Comparison of ENCODE assay signal across 12 cellular contexts in the genomic region with DNA sequence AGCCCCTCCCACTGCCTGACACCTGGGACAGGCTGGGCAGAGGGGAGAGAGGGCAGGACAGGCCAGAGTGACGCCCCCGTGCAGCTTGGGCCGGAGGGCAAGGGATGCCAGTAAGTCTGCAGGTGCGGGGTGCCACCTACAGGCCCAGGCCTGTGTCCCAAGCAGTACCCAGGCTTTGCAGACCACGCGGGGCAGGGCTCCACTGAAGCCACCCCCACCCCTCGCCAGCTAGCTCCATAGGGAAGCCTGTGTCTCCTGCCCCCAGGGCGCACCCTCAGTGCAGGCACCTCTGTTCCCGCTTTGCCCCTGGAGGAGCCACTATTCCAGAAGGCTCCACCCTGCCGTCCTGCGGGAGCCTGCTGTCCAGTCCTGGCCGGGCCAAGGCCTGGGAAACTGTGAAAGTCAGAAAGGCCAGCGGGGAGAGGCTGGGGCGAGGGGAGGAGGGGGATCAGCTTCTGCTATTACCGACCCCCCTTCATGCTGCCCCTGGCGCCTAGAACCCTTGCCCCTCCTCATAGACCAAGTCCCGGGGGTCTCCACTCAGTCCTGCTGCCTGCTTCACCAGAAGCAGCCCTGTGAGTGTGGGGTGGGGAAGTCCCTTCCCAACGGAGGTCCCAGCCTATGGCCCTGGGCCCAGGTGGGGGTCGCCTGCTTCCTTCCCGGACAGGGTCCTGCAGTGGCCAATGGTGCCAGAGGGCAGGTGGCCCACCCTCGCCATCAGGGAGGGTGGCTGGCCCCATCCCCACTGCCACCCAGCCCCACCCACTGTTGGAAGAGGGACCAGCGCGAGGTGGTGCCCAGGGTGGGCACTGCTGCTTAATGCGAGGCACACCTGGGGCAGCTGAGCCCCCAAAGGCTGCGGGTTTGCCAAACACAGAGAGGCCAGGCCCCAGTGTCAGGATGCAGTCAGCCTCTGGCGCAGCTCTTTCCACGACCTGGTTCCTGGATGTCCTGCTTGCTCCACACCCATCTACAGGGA. TPM values are rescaled to one million over a fixed set of nuclear protein-coding genes. Genes with fewer than 3 reads are reported as not detected.
DNase-seq lines count a peak whose midpoint lies in the region; ATAC-seq, FAIRE-seq and TF ChIP-seq lines count a peak whose summit lies in the region.
"Had no signal": no experiment of that assay in that cellular context is flagged by ENCODE, and none has a peak within 500 bp of the region (broad histone marks: within the 10 kb centered on the region; RNA-seq: fewer than 3 reads in every experiment).

No MANE protein-coding gene starts in this region.

- FAIRE-seq in H1 (lab: Jason Lieb, UNC) (no peak), RCC 7860 (lab: Jason Lieb, UNC) (no peak)

- H2BK12ac ChIP-seq in H1 (ENCODE audit: low read depth, low read length): no peak overlapping the region

- intact Hi-C loops in spleen (cut with DNase I; ENCODE audit: low total_unique reads): no loop called here

- H2BK5ac ChIP-seq in H1 (ENCODE audit: low read depth, low read length): no peak overlapping the region

- TF ChIP-seq POLR2A in H1 (IDR thresholded peaks at IDR 0.05; ENCODE audit: control extremely low read depth in 1 of 2, low read depth in 2 of 2, low read length in 2 of 2) (no peak), spleen (IDR thresholded peaks at IDR 0.05) (no peak)

- H3K9me2 ChIP-seq in OCI-LY1 (ENCODE audit: low read depth, low read length): no peaks in the 10 kb centered on the region
- no peaks in the 10 kb centered on the region for H3K9me2 ChIP-seq in MM.1S (replicated peaks; ENCODE audit: insufficient read depth, low read length)

- H3K9ac ChIP-seq in OCI-LY1 (ENCODE audit: low read length): no peak overlapping the region
- H3K9ac ChIP-seq in H1 (replicated peaks in 1 of 4; ENCODE audit: extremely low read depth in 1 of 4, low read depth in 3 of 4, low read length in 3 of 4): no peak overlapping the region
- no peak overlapping the region for H3K9ac ChIP-seq in MM.1S (ENCODE audit: low read length)

- no peak overlapping the region for H3K14ac ChIP-seq in H1 (ENCODE audit: insufficient read length)

- peak; percentile 21 to 32 for ATAC-seq in activated T-cell treated with anti-CD3 and anti-CD28 coated beads, Interleukin-2, amount 50 U/mL, for 4 hours
- ATAC-seq: activated CD4-positive, CD25-positive, alpha-beta regulatory T cell treated with anti-CD3 and anti-CD28 coated beads, Interleukin-2, amount 50 U/mL, for 24 hours had no signal

- peak; percentile 51 to 58 for TF ChIP-seq RAD21 in H1 (IDR thresholded peaks at IDR 0.05 in 1 of 2, conservative IDR thresholded peaks at IDR 0.05 in 1 of 2; ENCODE audit: low read depth in 2 of 2, low read length in 2 of 2)

- H3K36me3 Mint-ChIP-seq in activated T-cell treated with anti-CD3 and anti-CD28 coated beads, Interleukin-2, amount 50 U/mL, for 4 hours (ENCODE audit: insufficient read depth): peaks cover 9% of the 10 kb centered on the region

- H3K18ac ChIP-seq in H1 (ENCODE audit: extremely low read depth, low read length): no peak overlapping the region

- H2BK15ac ChIP-seq in H1 (ENCODE audit: low read length): no peak overlapping the region

- no peak overlapping the region for H3K4me3 Mint-ChIP-seq in activated T-cell treated with anti-CD3 and anti-CD28 coated beads, Interleukin-2, amount 50 U/mL, for 4 hours

- H3K79me1 ChIP-seq in H1 (ENCODE audit: low read depth, low read length): no peaks in the 10 kb centered on the region

- no peak overlapping the region for H3K56ac ChIP-seq in H1 (replicated peaks; ENCODE audit: insufficient read length, low read depth, low read length)

- no peak overlapping the region for H2BK20ac ChIP-seq in H1 (ENCODE audit: low read length)

- H3K27me3 ChIP-seq in OCI-LY1 (ENCODE audit: insufficient read depth, low read length) (0 out of 2 replicates have a peak, but pooled peaks cover 3% of the 10 kb centered on the region), H1 (replicated peaks in 1 of 4; ENCODE audit: control insufficient read depth in 3 of 4, extremely low read depth in 1 of 4, insufficient read depth in 3 of 4, low read length in 3 of 4) (no peaks in the 10 kb centered on the region), spleen (replicated peaks in 1 of 7) (peaks cover 0 to 60% (median 7%) of the 10 kb centered on the region in 7 donors), MM.1S (replicated peaks; ENCODE audit: insufficient read depth, low read length) (peaks cover 19% of the 10 kb centered on the region)

- H3K9me3 Mint-ChIP-seq in activated T-cell treated with anti-CD3 and anti-CD28 coated beads, Interleukin-2, amount 50 U/mL, for 4 hours: no peaks in the 10 kb centered on the region

- H3K79me2 ChIP-seq in OCI-LY1 (ENCODE audit: insufficient read depth, low read length) (no peaks in the 10 kb centered on the region), H1 (ENCODE audit: control insufficient read depth in 1 of 2, insufficient read depth in 2 of 2, low read length in 2 of 2) (no peaks in the 10 kb centered on the region), MM.1S (ENCODE audit: low read length) (no peaks in the 10 kb centered on the region)

- no peak overlapping the region for H2BK120ac ChIP-seq in H1 (replicated peaks; ENCODE audit: low read depth, low read length)

- no peak overlapping the region for H4K91ac ChIP-seq in H1 (replicated peaks; ENCODE audit: insufficient read length, low read length)

- H3K4me2 ChIP-seq in OCI-LY1 (ENCODE audit: low read length) (no peak overlapping the region), H1 (ENCODE audit: insufficient read depth in 1 of 2, low read depth in 2 of 2, low read length in 2 of 2) (no peak overlapping the region), MM.1S (ENCODE audit: low read depth, low read length) (no peak overlapping the region)

- H4K20me1 ChIP-seq in OCI-LY1 (ENCODE audit: insufficient read depth, low read length) (no peaks in the 10 kb centered on the region), H1 (replicated peaks in 1 of 2; ENCODE audit: control insufficient read depth in 1 of 2, insufficient read depth in 2 of 2, low read length in 2 of 2) (peaks cover 0 to 2% of the 10 kb centered on the region in 2 experiments), MM.1S (ENCODE audit: insufficient read depth, low read length) (no peaks in the 10 kb centered on the region)

- TF ChIP-seq EP300 in H1 (IDR thresholded peaks at IDR 0.05; ENCODE audit: borderline replicate concordance in 1 of 2, low read depth in 2 of 2, low read length in 2 of 2): no peak

- 87% methylated on average over 22 of the region's 27 CpGs; no CpG with 5 or more reads in 1 of the 2 experiments for WGBS in H1 (ENCODE audit: extremely low coverage in 1 of 2, insufficient coverage in 1 of 2, insufficient read length in 1 of 2, insufficient replicate concordance in 2 of 2, low coverage in 1 of 2, low lambda C conversion rate in 2 of 2, missing lambda C conversion rate in 1 of 2), 2 experiments
- WGBS in spleen, 5 donors: 67 to 82% (median 69%) methylated on average over 15 to 27 of the region's 27 CpGs

- H2AK5ac ChIP-seq in H1 (ENCODE audit: low read depth, low read length): no peak overlapping the region

- H2AFZ ChIP-seq in OCI-LY1 (ENCODE audit: low read length) (no peak overlapping the region), H1 (ENCODE audit: low read length) (no peak overlapping the region), MM.1S (ENCODE audit: low read length) (no peak overlapping the region)

- H4K8ac ChIP-seq in H1 (ENCODE audit: extremely low read depth, insufficient read depth, low read length): no peak overlapping the region

- H3F3A ChIP-seq in OCI-LY1 (ENCODE audit: insufficient read depth, low read length) (no peaks in the 10 kb centered on the region), MM.1S (ENCODE audit: insufficient read depth, low read length) (no peaks in the 10 kb centered on the region; the same call in 1 of the 2 replicates)

- H3K27ac ChIP-seq in OCI-LY1 (ENCODE audit: low read depth, low read length, poor library complexity, severe bottlenecking) (no peak overlapping the region), H1 (ENCODE audit: low read depth, low read length) (no peak overlapping the region), spleen (no peak overlapping the region), MM.1S (ENCODE audit: low read length) (no peak overlapping the region)

- TF ChIP-seq CTCF in OCI-LY1 (IDR thresholded peaks at IDR 0.05; ENCODE audit: low read length): peak; percentile 20; the same call in 1 of the 2 replicates
- peak in 2 of 3 experiments; percentile 31 to 41; a peak in 2 of 4 replicates for TF ChIP-seq CTCF in H1 (IDR thresholded peaks at IDR 0.05; ENCODE audit: control extremely low read depth in 1 of 3, insufficient read depth in 1 of 3, low read depth in 1 of 3, low read length in 3 of 3)
- TF ChIP-seq CTCF in spleen (IDR thresholded peaks at IDR 0.05 in 8 of 11, conservative IDR thresholded peaks at IDR 0.05 in 3 of 11): peak in 1 of 11 experiments; percentile 26
- TF ChIP-seq CTCF in MM.1S (IDR thresholded peaks at IDR 0.05; ENCODE audit: low read length): no peak

- CTCF ChIA-PET in H1 (lab: Charles Lee; ENCODE audit: partially characterized antibody): interaction anchor here (0.7 to 1.5 kb wide), 13 partner anchors 9 to 154 kb away, joined by 3 to 6 read pairs (median 4); partner anchors contain the start of gene KCNAB2

- DNase-seq in activated T-cell treated with anti-CD3 and anti-CD28 coated beads, Interleukin-2, amount 50 U/mL, for 4 hours: no peak
- DNase-seq in activated T-cell treated with anti-CD3 and anti-CD28 coated beads for 4 hours (no peak), H1 (ENCODE audit: low read depth in 1 of 2, low spot score in 2 of 2) (no peak), spleen (peak; percentile 76), cerebellar nuclear complex (lab: John Stamatoyannopoulos, UW) (no peak), MM.1S (no peak), RCC 7860 (ENCODE audit: low spot score) (no peak)
- DNase-seq: activated naive CD4-positive, alpha-beta T cell; NCI-H1930 had no signal

- no peak overlapping the region for H3K4me3 ChIP-seq in OCI-LY1 (ENCODE audit: low read depth, low read length, poor library complexity, severe bottlenecking)
- no peak overlapping the region for H3K4me3 ChIP-seq in H1 (ENCODE audit: extremely low read depth in 1 of 4, insufficient read depth in 2 of 4, low read depth in 3 of 4, low read length in 4 of 4)
- H3K4me3 ChIP-seq in spleen: no peak overlapping the region
- H3K4me3 ChIP-seq in MM.1S (ENCODE audit: low read length): no peak overlapping the region
- H3K4me3 ChIP-seq: dorsolateral prefrontal cortex had no signal

- H3K4me1 ChIP-seq in OCI-LY1 (ENCODE audit: insufficient read depth, low read length, severe bottlenecking): no peaks in the 10 kb centered on the region
- H3K4me1 ChIP-seq in H1 (replicated peaks in 1 of 4; ENCODE audit: control insufficient read depth in 3 of 4, insufficient read depth in 4 of 4, low read length in 3 of 4): no peaks in the 10 kb centered on the region; a peak in 2 of 7 replicates
- H3K4me1 ChIP-seq in spleen: peaks cover 0 to 12% (median 0%) of the 10 kb centered on the region in 6 donors
- H3K4me1 ChIP-seq in MM.1S (ENCODE audit: low read length): no peaks in the 10 kb centered on the region

- H3K23me2 ChIP-seq in H1 (ENCODE audit: low read depth, low read length): no peaks in the 10 kb centered on the region

- no peak overlapping the region for H3K4ac ChIP-seq in H1 (replicated peaks; ENCODE audit: insufficient read length, low read depth, low read length)

- no peak overlapping the region for H3K23ac ChIP-seq in H1 (ENCODE audit: insufficient read length)

- H4K5ac ChIP-seq in H1 (ENCODE audit: insufficient read length, low read depth, low read length): no peak overlapping the region

- POLR2A ChIA-PET in H1 (lab: Charles Lee; ENCODE audit: partially characterized antibody): interaction anchor here (1.2 kb wide), 1 partner anchor 37 kb away, joined by 4 read pairs; no protein-coding TSS in a partner anchor

- peaks cover 17% of the 10 kb centered on the region; the same call in 1 of the 2 replicates for H3K36me3 ChIP-seq in OCI-LY1 (ENCODE audit: insufficient read depth, low read length)
- H3K36me3 ChIP-seq in H1 (ENCODE audit: control insufficient read depth in 2 of 4, insufficient read depth in 4 of 4, low read length in 3 of 4): no peaks in the 10 kb centered on the region
- peaks cover 0 to 49% (median 31%) of the 10 kb centered on the region in 6 donors for H3K36me3 ChIP-seq in spleen
- no peaks in the 10 kb centered on the region for H3K36me3 ChIP-seq in MM.1S (replicated peaks; ENCODE audit: insufficient read depth, low read length)

- H3K9me3 ChIP-seq in OCI-LY1 (ENCODE audit: low read length) (no peaks in the 10 kb centered on the region), H1 (ENCODE audit: insufficient read depth in 2 of 2, low read depth in 1 of 2, low read length in 1 of 2) (no peaks in the 10 kb centered on the region), spleen (no peaks in the 10 kb centered on the region), MM.1S (replicated peaks; ENCODE audit: insufficient read depth, low read length) (no peaks in the 10 kb centered on the region)

- H3K4me1 Mint-ChIP-seq in activated T-cell treated with anti-CD3 and anti-CD28 coated beads, Interleukin-2, amount 50 U/mL, for 4 hours (ENCODE audit: low read depth): no peaks in the 10 kb centered on the region

- no peaks in the 10 kb centered on the region for H3K27me3 Mint-ChIP-seq in activated T-cell treated with anti-CD3 and anti-CD28 coated beads, Interleukin-2, amount 50 U/mL, for 4 hours (ENCODE audit: low read depth)

RNA-seq across cellular contexts. Expression of gene KCNAB2, which starts 54.4 kb away (rescaled TPM):
- 100 to 1,000 TPM; 199 to 230 (median 202) TPM for total RNA-seq in activated T-cell treated with anti-CD3 and anti-CD28 coated beads, Interleukin-2, amount 50 U/mL, for 4 hours
- total RNA-seq in H1 (2021; fragmentation: NEBNext Ultra II Directional; extraction: Animal tissue kit (Norgen Biotek cat#: 25700)): 7.0 and 7.1 TPM in 2 replicates
- polyA plus RNA-seq in H1 (2011; rRNA removed): 4.5 and 6.2 TPM in 2 replicates
- polyA plus RNA-seq in H1 (2011; cell fraction: cytosol; rRNA removed): 5.9 TPM
- polyA plus RNA-seq in H1 (2011; cell fraction: nucleus; rRNA removed): 19.4 TPM
- polyA plus RNA-seq in H1 (2012, experiment 1 of 2): 7.0 to 8.9 TPM (median 7.3 TPM) in 4 replicates
- polyA plus RNA-seq in H1 (2012, experiment 2 of 2): 5.2 TPM
- polyA plus RNA-seq in H1 (2013, experiment 1 of 2): 2.9 TPM
- polyA plus RNA-seq in H1 (2013, experiment 2 of 2): 2.9 TPM
- polyA minus RNA-seq in H1 (2011; rRNA and poly(A)+ RNA removed): 3.6 and 4.9 TPM in 2 replicates
- 5.2 TPM for polyA minus RNA-seq in H1 (2011; cell fraction: cytosol; rRNA and poly(A)+ RNA removed)
- polyA minus RNA-seq in H1 (2011; cell fraction: nucleus; rRNA and poly(A)+ RNA removed): 6.5 TPM
- total RNA-seq in spleen: 100 to 1,000 TPM in 4 of 7 donors, 10 to 100 TPM in 3; 80.3 to 135 (median 109) TPM
- 10 to 100 TPM; 23.2 to 51.5 (median 23.9) TPM for polyA plus RNA-seq in spleen

Comparison
In these comparisons a context has a peak if more than half of its experiments do, and no peak if none do; other contexts are left out.
1. RNA of gene KCNAB2, which starts 54.4 kb away (total RNA-seq): 199 to 230 TPM in activated T-cell treated with anti-CD3 and anti-CD28 coated beads, Interleukin-2, amount 50 U/mL, for 4 hours and 80.3 to 135 TPM in spleen; 7.0 to 7.1 TPM in H1; every median in the first group is over 10 times any median in the second.